Comparison of ENCODE assay signal across 9 cellular contexts in genomic region chr13:98761126-98761978, GRCh38. TPM values are rescaled to one million over a fixed set of nuclear protein-coding genes. Genes with fewer than 3 reads are reported as not detected.
DNase-seq lines count a peak whose midpoint lies in the region; ATAC-seq and TF ChIP-seq lines count a peak whose summit lies in the region.
"Had no signal": no experiment of that assay in that cellular context is flagged by ENCODE, and none has a peak within 500 bp of the region (broad histone marks: within the 10 kb centered on the region; RNA-seq: fewer than 3 reads in every experiment).

No MANE protein-coding gene starts in this region.

- H3K4me3 ChIP-seq in heart right ventricle: peak overlapping the region in 7 of 10 donors; percentile 10 to 30 (median 24)
- no peak overlapping the region; the same call in 1 of the 2 replicates for H3K4me3 ChIP-seq in MG63
- peak overlapping the region; percentile 25 for H3K4me3 ChIP-seq in fibroblast of mammary gland (ENCODE audit: control insufficient read depth, low read depth, low read length)
- no peak overlapping the region for H3K4me3 ChIP-seq in thyroid gland (replicated peaks in 1 of 3)

- H3K9me3 ChIP-seq in heart right ventricle (no peaks in the 10 kb centered on the region), MG63 (no peaks in the 10 kb centered on the region), thyroid gland (no peaks in the 10 kb centered on the region)
- H3K9me3 ChIP-seq: neutrophil had no signal

- TF ChIP-seq CTCF in heart right ventricle (IDR thresholded peaks at IDR 0.05): no peak
- no peak for TF ChIP-seq CTCF in fibroblast of mammary gland (conservative IDR thresholded peaks at IDR 0.05; ENCODE audit: control insufficient read depth, insufficient read depth, low read depth, low read length)
- TF ChIP-seq CTCF in thyroid gland (IDR thresholded peaks at IDR 0.05): no peak

- intact Hi-C loops in heart right ventricle (cut with DNase I): no loop called here
- intact Hi-C loops in Right ventricle myocardium inferior (cut with DNase I): no loop called here
- intact Hi-C loops in thyroid gland (cut with DNase I): no loop called here

- no peak for TF ChIP-seq POLR2A in thyroid gland (IDR thresholded peaks at IDR 0.05)

- H3K4me1 ChIP-seq in heart right ventricle: no peaks in the 10 kb centered on the region
- H3K4me1 ChIP-seq in thyroid gland: no peaks in the 10 kb centered on the region

- peak in 1 of 8 donors; percentile 27 for ATAC-seq in heart right ventricle
- ATAC-seq in Right ventricle myocardium inferior: no peak

- no peaks in the 10 kb centered on the region for H3K36me3 ChIP-seq in heart right ventricle
- no peaks in the 10 kb centered on the region for H3K36me3 ChIP-seq in MG63
- no peaks in the 10 kb centered on the region for H3K36me3 ChIP-seq in thyroid gland
- H3K36me3 ChIP-seq: neutrophil had no signal

- WGBS in heart right ventricle, 2 donors: 72 to 74% methylated on average over 15 of the region's 15 CpGs
- 69 to 77% methylated on average over 15 of the region's 15 CpGs for WGBS in thyroid gland, 2 donors

- no peak overlapping the region for H3K27ac ChIP-seq in heart right ventricle
- H3K27ac ChIP-seq in thyroid gland: no peak overlapping the region
- H3K27ac ChIP-seq: neutrophil had no signal

- DNase-seq in heart right ventricle: no peak
- no peak for DNase-seq in Right ventricle myocardium inferior (ENCODE audit: missing footprints)
- DNase-seq in MG63: peak; percentile 71
- DNase-seq in fibroblast of mammary gland (ENCODE audit: low read depth): peak; percentile 85
- DNase-seq in SHP77 (lab: John Stamatoyannopoulos, UW): no peak
- no peak for DNase-seq in thyroid gland
- DNase-seq in DMS114 treated with DMSO at 0.1 percent for 48 hours (lab: John Stamatoyannopoulos, UW; ENCODE audit: unreplicated experiment): no peak
- DNase-seq in NCI-H524 (lab: John Stamatoyannopoulos, UW): no peak

- H3K27me3 ChIP-seq in heart right ventricle (peaks cover 0 to 1% (median under 1%) of the 10 kb centered on the region in 7 donors), MG63 (no peaks in the 10 kb centered on the region), thyroid gland (no peaks in the 10 kb centered on the region)

RNA-seq across cellular contexts. Expression of gene SLC15A1, which starts 8.9 kb away (rescaled TPM):
- total RNA-seq in heart right ventricle (not detected), Right ventricle myocardium inferior (not detected), thyroid gland (under 1 TPM in 1 of 4 donors, not detected in 3; 0.33 TPM)
- under 1 TPM in 1 of 2 donors, not detected in 1; 0.01 TPM for polyA plus RNA-seq in heart right ventricle
- total RNA-seq in MG63 (2014; rRNA removed; shearing (Covaris generic); ENCODE audit: low replicate concordance): 0.49 TPM in 1 of 2 replicates, not detected in the other

Comparison
In these comparisons a context has a peak if more than half of its experiments do, and no peak if none do; other contexts are left out.
1. DNase-seq: peak in MG63 (single experiment) and fibroblast of mammary gland (single experiment); none in heart right ventricle (0 of 2), Right ventricle myocardium inferior (single experiment), SHP77 (0 of 2), thyroid gland (0 of 2), DMS114 treated with DMSO at 0.1 percent for 48 hours (single experiment) and NCI-H524 (0 of 2).
2. H3K4me3 ChIP-seq: peak in heart right ventricle (7 of 10) and fibroblast of mammary gland (single experiment); none in MG63 (single experiment) and thyroid gland (0 of 3).